Comparison of ENCODE assay signal across 2 cellular contexts in genomic region chr11:123702137-123702536, GRCh38.
TF ChIP-seq lines count a peak whose summit lies in the region.

No MANE protein-coding gene starts in this region.

TF ChIP-seq in HEK293, 187 proteins besides CTCF, POLR2A, EP300 and RAD21:
- TF ChIP-seq OSR2 (tag by site-specific recombination; IDR thresholded peaks at IDR 0.05) (no peak), ZFHX2 (tag by site-specific recombination; conservative IDR thresholded peaks at IDR 0.05) (peak; percentile 29; the same call in 1 of the 2 replicates), ZNF248 (tag by site-specific recombination; IDR thresholded peaks at IDR 0.05) (no peak)
TF ChIP-seq in HEK293: peak in this region for 1.

TF ChIP-seq in K562, 482 proteins besides CTCF, POLR2A, EP300 and RAD21:
- TF ChIP-seq EGR1 (conservative IDR thresholded peaks at IDR 0.05) (0 out of 2 replicates have a peak, but pooled peaks have one; percentile 17), CBX2 (IDR thresholded peaks at IDR 0.05; ENCODE audit: insufficient read depth, low read length, poor library complexity, severe bottlenecking) (no peak)
